Comparison of ENCODE assay signal across 8 cellular contexts in genomic region chr19:17859533-17860330, GRCh38. TPM values are rescaled to one million over a fixed set of nuclear protein-coding genes. Genes with fewer than 3 reads are reported as not detected.
A peak's percentile ranks its signal among the peaks of the same experiment; 100 is the strongest.
DNase-seq lines count a peak whose midpoint lies in the region; ATAC-seq and TF ChIP-seq lines count a peak whose summit lies in the region.

RPL18A (plus strand) TSS chr19:17859910; CDS start chr19:17859957, 47 bp downstream.

- no peaks in the 10 kb centered on the region for H3K9me3 ChIP-seq in right atrium auricular region
- no peaks in the 10 kb centered on the region for H3K9me3 ChIP-seq in vagina

- DNase-seq in GM13977 (ENCODE audit: low spot score) (peak; percentile 98), NCI-H1694 treated with DMSO at 0.1 percent for 48 hours (lab: John Stamatoyannopoulos, UW) (peak; percentile 97), T-helper 2 cell (peak; percentile 97 to 100 (median 99)), anterior cingulate cortex (lab: John Stamatoyannopoulos, UW) (peak; percentile 89 to 100 (median 99)), right atrium auricular region (ENCODE audit: low spot score) (peak; percentile 99), pulmonary artery endothelial cell (ENCODE audit: low read depth, low spot score) (peak; percentile 99), vagina (ENCODE audit: extremely low spot score in 2 of 2) (peak; percentile 100)

- TF ChIP-seq CTCF in GM13977 (IDR thresholded peaks at IDR 0.05; ENCODE audit: extremely low read depth, insufficient read depth, missing control alignments), result peak; percentile 93
- TF ChIP-seq CTCF in right atrium auricular region (IDR thresholded peaks at IDR 0.05), result peak; percentile 81 to 89
- peak; percentile 42 to 83 (median 64) for TF ChIP-seq CTCF in vagina (IDR thresholded peaks at IDR 0.05)

- peaks cover 38% of the 10 kb centered on the region for H3K36me3 ChIP-seq in right atrium auricular region
- peaks cover 3 to 32% of the 10 kb centered on the region in 2 donors for H3K36me3 ChIP-seq in vagina

- peak; percentile 93 for ATAC-seq in HG02885 (IDR thresholded peaks at IDR 0.05; ENCODE audit: poor library complexity, unreplicated experiment)

- peak in 1 of 2 donors; percentile 91 for TF ChIP-seq POLR2A in vagina (IDR thresholded peaks at IDR 0.05)

- H3K4me1 ChIP-seq in right atrium auricular region (peaks cover 0 to 23% of the 10 kb centered on the region in 2 donors), vagina (peaks cover 17% of the 10 kb centered on the region)

- H3K27me3 ChIP-seq in right atrium auricular region (no peaks in the 10 kb centered on the region), vagina (no peaks in the 10 kb centered on the region)

- H3K27ac ChIP-seq in right atrium auricular region (peak within 1 kb of the TSS; percentile 80 to 94), vagina (peak within 1 kb of the TSS; percentile 77)

- in situ Hi-C loops in GM13977 (cut with MboI; ENCODE audit: low pct_unique_long_range_greater_than_20kb, low sequenced_read_pairs, unreplicated experiment), result loop anchor here (10.0 kb wide), 1 partner anchor 165 kb away; no protein-coding TSS in a partner anchor

- intact Hi-C loops in vagina (cut with DNase I), result loop anchor here (5.0 to 10.0 kb wide), 2 partner anchors 73 to 135 kb away; partner anchors contain the start of gene CCDC124

- H3K4me3 ChIP-seq in right atrium auricular region (peak within 1 kb of the TSS; percentile 95 to 99), vagina (peak within 1 kb of the TSS; percentile 77 to 92)

RNA-seq across cellular contexts. Expression of gene RPL18A, which starts in this region (rescaled TPM):
- total RNA-seq in right atrium auricular region (100 to 1,000 TPM; 496 to 916 TPM), pulmonary artery endothelial cell (1,161 and 1,468 TPM in 2 replicates), vagina (1,768 TPM)

Comparison
In these comparisons a context has a peak if more than half of its experiments do, and no peak if none do; other contexts are left out.
1. Peak in every context shown above with its lines: DNase-seq, ATAC-seq, H3K4me3 ChIP-seq and H3K27ac ChIP-seq.